1 cellular context compared by ENCODE assay signal in the genomic region with DNA sequence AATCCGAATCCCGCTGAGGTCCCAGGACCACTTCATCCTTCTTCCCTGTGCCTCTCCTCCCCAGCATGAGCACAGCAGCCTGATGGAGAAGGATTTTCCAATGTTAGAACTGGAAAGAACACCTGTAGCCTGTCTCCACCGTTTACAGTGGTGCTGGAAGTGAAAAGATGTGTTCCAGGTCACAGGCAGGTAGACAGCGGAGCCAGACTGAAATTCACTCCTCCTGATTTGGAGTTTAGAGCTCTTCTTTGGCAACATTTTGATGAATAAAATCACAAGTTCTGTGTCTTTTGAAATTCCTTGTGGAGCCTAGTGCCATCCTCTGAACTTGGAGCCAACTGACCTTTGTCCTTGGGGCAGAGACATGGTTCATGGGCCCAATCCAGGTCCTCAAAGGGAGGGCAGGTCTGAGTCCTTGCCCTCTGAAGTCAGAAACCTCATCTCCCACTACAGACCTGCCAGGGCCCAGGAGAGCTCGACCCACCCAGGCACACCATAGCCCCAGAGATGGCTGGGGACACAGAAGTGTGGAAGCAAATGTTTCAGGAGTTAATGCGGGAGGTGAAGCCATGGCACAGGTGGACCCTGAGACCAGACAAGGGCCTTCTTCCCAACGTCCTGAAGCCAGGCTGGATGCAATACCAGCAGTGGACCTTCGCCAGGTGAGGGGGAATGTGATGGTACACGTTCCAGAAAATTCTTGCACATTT.
TF ChIP-seq lines count a peak whose summit lies in the region.

A gene (plus strand): TSS at position 421 of the 710 bp plus-strand sequence. CDS start 87 bp downstream, at position 508.

TF ChIP-seq in HCT116, 20 proteins besides CTCF, POLR2A, EP300 and RAD21:
- TF ChIP-seq YY1 (IDR thresholded peaks at IDR 0.05; ENCODE audit: extremely low read depth, insufficient replicate concordance, low read depth, low read length) = no peak
- no peak for TF ChIP-seq SP1 (IDR thresholded peaks at IDR 0.05; ENCODE audit: low read depth)
- TF ChIP-seq, protein P1, sequence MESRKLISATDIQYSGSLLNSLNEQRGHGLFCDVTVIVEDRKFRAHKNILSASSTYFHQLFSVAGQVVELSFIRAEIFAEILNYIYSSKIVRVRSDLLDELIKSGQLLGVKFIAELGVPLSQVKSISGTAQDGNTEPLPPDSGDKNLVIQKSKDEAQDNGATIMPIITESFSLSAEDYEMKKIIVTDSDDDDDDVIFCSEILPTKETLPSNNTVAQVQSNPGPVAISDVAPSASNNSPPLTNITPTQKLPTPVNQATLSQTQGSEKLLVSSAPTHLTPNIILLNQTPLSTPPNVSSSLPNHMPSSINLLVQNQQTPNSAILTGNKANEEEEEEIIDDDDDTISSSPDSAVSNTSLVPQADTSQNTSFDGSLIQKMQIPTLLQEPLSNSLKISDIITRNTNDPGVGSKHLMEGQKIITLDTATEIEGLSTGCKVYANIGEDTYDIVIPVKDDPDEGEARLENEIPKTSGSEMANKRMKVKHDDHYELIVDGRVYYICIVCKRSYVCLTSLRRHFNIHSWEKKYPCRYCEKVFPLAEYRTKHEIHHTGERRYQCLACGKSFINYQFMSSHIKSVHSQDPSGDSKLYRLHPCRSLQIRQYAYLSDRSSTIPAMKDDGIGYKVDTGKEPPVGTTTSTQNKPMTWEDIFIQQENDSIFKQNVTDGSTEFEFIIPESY (IDR thresholded peaks at IDR 0.05; ENCODE audit: extremely low read depth, insufficient replicate concordance, low read length) = no peak
- no peak for TF ChIP-seq ELF1 (IDR thresholded peaks at IDR 0.05; ENCODE audit: borderline replicate concordance, low read depth)
- TF ChIP-seq TCF7L2 (IDR thresholded peaks at IDR 0.05; ENCODE audit: borderline replicate concordance, extremely low read depth, insufficient read depth, insufficient read length) = no peak
- TF ChIP-seq, protein P2, sequence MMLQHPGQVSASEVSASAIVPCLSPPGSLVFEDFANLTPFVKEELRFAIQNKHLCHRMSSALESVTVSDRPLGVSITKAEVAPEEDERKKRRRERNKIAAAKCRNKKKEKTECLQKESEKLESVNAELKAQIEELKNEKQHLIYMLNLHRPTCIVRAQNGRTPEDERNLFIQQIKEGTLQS (IDR thresholded peaks at IDR 0.05) = no peak
- TF ChIP-seq SRF (IDR thresholded peaks at IDR 0.05; ENCODE audit: low read depth) = no peak
- TF ChIP-seq EZH2 (IDR thresholded peaks at IDR 0.05) = no peak
- no peak for TF ChIP-seq SIN3A (IDR thresholded peaks at IDR 0.05; ENCODE audit: low read depth)
- TF ChIP-seq, protein P3, sequence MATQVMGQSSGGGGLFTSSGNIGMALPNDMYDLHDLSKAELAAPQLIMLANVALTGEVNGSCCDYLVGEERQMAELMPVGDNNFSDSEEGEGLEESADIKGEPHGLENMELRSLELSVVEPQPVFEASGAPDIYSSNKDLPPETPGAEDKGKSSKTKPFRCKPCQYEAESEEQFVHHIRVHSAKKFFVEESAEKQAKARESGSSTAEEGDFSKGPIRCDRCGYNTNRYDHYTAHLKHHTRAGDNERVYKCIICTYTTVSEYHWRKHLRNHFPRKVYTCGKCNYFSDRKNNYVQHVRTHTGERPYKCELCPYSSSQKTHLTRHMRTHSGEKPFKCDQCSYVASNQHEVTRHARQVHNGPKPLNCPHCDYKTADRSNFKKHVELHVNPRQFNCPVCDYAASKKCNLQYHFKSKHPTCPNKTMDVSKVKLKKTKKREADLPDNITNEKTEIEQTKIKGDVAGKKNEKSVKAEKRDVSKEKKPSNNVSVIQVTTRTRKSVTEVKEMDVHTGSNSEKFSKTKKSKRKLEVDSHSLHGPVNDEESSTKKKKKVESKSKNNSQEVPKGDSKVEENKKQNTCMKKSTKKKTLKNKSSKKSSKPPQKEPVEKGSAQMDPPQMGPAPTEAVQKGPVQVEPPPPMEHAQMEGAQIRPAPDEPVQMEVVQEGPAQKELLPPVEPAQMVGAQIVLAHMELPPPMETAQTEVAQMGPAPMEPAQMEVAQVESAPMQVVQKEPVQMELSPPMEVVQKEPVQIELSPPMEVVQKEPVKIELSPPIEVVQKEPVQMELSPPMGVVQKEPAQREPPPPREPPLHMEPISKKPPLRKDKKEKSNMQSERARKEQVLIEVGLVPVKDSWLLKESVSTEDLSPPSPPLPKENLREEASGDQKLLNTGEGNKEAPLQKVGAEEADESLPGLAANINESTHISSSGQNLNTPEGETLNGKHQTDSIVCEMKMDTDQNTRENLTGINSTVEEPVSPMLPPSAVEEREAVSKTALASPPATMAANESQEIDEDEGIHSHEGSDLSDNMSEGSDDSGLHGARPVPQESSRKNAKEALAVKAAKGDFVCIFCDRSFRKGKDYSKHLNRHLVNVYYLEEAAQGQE (IDR thresholded peaks at IDR 0.05; ENCODE audit: low read depth) = no peak
- TF ChIP-seq CBX3 (IDR thresholded peaks at IDR 0.05; ENCODE audit: low read depth) = no peak
